Comparison of ENCODE assay signal across 1 cellular context in genomic region chr19:8310342-8311055, GRCh38.
TF ChIP-seq lines count a peak whose summit lies in the region.

No MANE protein-coding gene starts in this region.

TF ChIP-seq in K562, 482 proteins besides CTCF, POLR2A, EP300 and RAD21:
- TF ChIP-seq PHF21A (IDR thresholded peaks at IDR 0.05; ENCODE audit: borderline replicate concordance, low read depth) (no peak), ZNF778 (CRISPR knock-in tag; IDR thresholded peaks at IDR 0.05) (no peak), ZNF507 (tag; conservative IDR thresholded peaks at IDR 0.05) (no peak), ZBTB33 (CRISPR knock-in tag; IDR thresholded peaks at IDR 0.05) (peak; percentile 69), ZHX1 (conservative IDR thresholded peaks at IDR 0.05; ENCODE audit: low read length) (no peak), ELK1 (CRISPR knock-in tag; IDR thresholded peaks at IDR 0.05) (no peak), ELF1 (tag; IDR thresholded peaks at IDR 0.05) (no peak), HMGN3 (IDR thresholded peaks at IDR 0.05; ENCODE audit: borderline replicate concordance, extremely low read depth, insufficient read length, low read depth, low read length) (no peak)
